11 cellular contexts compared by ENCODE assay signal in genomic region chr16:10879681-10880589, GRCh38. TPM values are rescaled to one million over a fixed set of nuclear protein-coding genes. Genes with fewer than 3 reads are reported as not detected.
DNase-seq lines count a peak whose midpoint lies in the region; ATAC-seq and TF ChIP-seq lines count a peak whose summit lies in the region.
"Had no signal": no experiment of that assay in that cellular context is flagged by ENCODE, and none has a peak within 500 bp of the region (broad histone marks: within the 10 kb centered on the region; RNA-seq: fewer than 3 reads in every experiment).

No MANE protein-coding gene starts in this region.

- peak overlapping the region; percentile 84 for H3K4me3 Mint-ChIP-seq in stimulated activated naive CD8-positive, alpha-beta T cell treated with anti-CD3 and anti-CD28 coated beads, Interleukin-15, Interleukin-2, amounts not matched to agents 100 ng/mL and 50 ng/mL, for 24 hours
- no peak overlapping the region for H3K4me3 Mint-ChIP-seq in MCF 10A (ENCODE audit: unreplicated experiment)

- no peak overlapping the region for H3K27ac Mint-ChIP-seq in stimulated activated naive CD8-positive, alpha-beta T cell treated with anti-CD3 and anti-CD28 coated beads, Interleukin-15, Interleukin-2, amounts not matched to agents 100 ng/mL and 50 ng/mL, for 24 hours
- H3K27ac Mint-ChIP-seq in MCF 10A (ENCODE audit: low read depth, unreplicated experiment) = no peak overlapping the region

- WGBS in body of pancreas, 2 donors = 64 to 68% methylated on average over 21 of the region's 21 CpGs

- POLR2A ChIA-PET in MCF 10A (lab: Yijun Ruan, JAX) = interaction anchor here (0.7 to 2.2 kb wide), 4 partner anchors 13 to 41 kb away, joined by 3 to 14 read pairs (median 4); no protein-coding TSS in a partner anchor

- H3K9ac ChIP-seq in muscle layer of colon (ENCODE audit: low read length) = no peak overlapping the region

- TF ChIP-seq CTCF in ascending aorta (IDR thresholded peaks at IDR 0.05) (no peak), body of pancreas (IDR thresholded peaks at IDR 0.05) (no peak), GM10266 (IDR thresholded peaks at IDR 0.05; ENCODE audit: control insufficient read depth, insufficient read depth, low read depth, missing control alignments) (no peak), MCF 10A (IDR thresholded peaks at IDR 0.05; ENCODE audit: unreplicated experiment) (no peak)

- intact Hi-C loops in ascending aorta (cut with DNase I) (no loop called here), body of pancreas (cut with DNase I) (no loop called here), MCF 10A (cut with micrococcal nuclease) (loop anchor here (5.0 kb wide), 3 partner anchors 53 to 212 kb away; partner anchors contain the start of gene NUBP1)

- H3K9me3 ChIP-seq in ascending aorta = no peaks in the 10 kb centered on the region
- no peaks in the 10 kb centered on the region for H3K9me3 ChIP-seq in muscle layer of colon (ENCODE audit: low read length)
- H3K9me3 ChIP-seq in body of pancreas = no peaks in the 10 kb centered on the region

- peaks cover 0 to 8% of the 10 kb centered on the region in 2 donors for H3K4me1 ChIP-seq in ascending aorta
- peaks cover 5% of the 10 kb centered on the region for H3K4me1 ChIP-seq in muscle layer of colon (ENCODE audit: insufficient read depth, low read length)
- peaks cover 16% of the 10 kb centered on the region for H3K4me1 ChIP-seq in body of pancreas

- no peak for TF ChIP-seq POLR2A in body of pancreas (IDR thresholded peaks at IDR 0.05)

- H3K36me3 ChIP-seq in ascending aorta (no peaks in the 10 kb centered on the region), muscle layer of colon (ENCODE audit: insufficient read depth, low read length) (no peaks in the 10 kb centered on the region), body of pancreas (replicated peaks in 1 of 2; ENCODE audit: insufficient read depth in 1 of 2, low read depth in 2 of 2) (no peaks in the 10 kb centered on the region)

- peaks cover 63% of the 10 kb centered on the region for H3K27me3 Mint-ChIP-seq in stimulated activated naive CD8-positive, alpha-beta T cell treated with anti-CD3 and anti-CD28 coated beads, Interleukin-15, Interleukin-2, amounts not matched to agents 100 ng/mL and 50 ng/mL, for 24 hours
- peaks cover 56% of the 10 kb centered on the region for H3K27me3 Mint-ChIP-seq in MCF 10A (ENCODE audit: insufficient read depth, unreplicated experiment)

- H3K4me3 ChIP-seq in ascending aorta = peak overlapping the region; percentile 62 to 82
- H3K4me3 ChIP-seq in muscle layer of colon (ENCODE audit: low read depth in 1 of 2, low read length in 2 of 2) = peak overlapping the region; percentile 58 to 75
- H3K4me3 ChIP-seq in body of pancreas = peak overlapping the region in 1 of 2 donors; percentile 24

- ATAC-seq in stimulated activated naive CD8-positive, alpha-beta T cell treated with anti-CD3 and anti-CD28 coated beads, Interleukin-15, Interleukin-2, amounts not matched to agents 100 U/mL and 50 U/mL, for 24 hours = no peak
- no peak for ATAC-seq in body of pancreas

- H3K9me3 Mint-ChIP-seq in stimulated activated naive CD8-positive, alpha-beta T cell treated with anti-CD3 and anti-CD28 coated beads, Interleukin-15, Interleukin-2, amounts not matched to agents 100 ng/mL and 50 ng/mL, for 24 hours = no peaks in the 10 kb centered on the region
- H3K9me3 Mint-ChIP-seq in MCF 10A (ENCODE audit: unreplicated experiment) = no peaks in the 10 kb centered on the region

- H3K27me3 ChIP-seq in ascending aorta (no peaks in the 10 kb centered on the region), muscle layer of colon (ENCODE audit: control insufficient read depth in 1 of 2, insufficient read depth in 2 of 2, low read length in 2 of 2) (peaks cover 0 to 27% of the 10 kb centered on the region in 2 donors), body of pancreas (no peaks in the 10 kb centered on the region)

- peaks cover 3% of the 10 kb centered on the region for H3K36me3 Mint-ChIP-seq in stimulated activated naive CD8-positive, alpha-beta T cell treated with anti-CD3 and anti-CD28 coated beads, Interleukin-15, Interleukin-2, amounts not matched to agents 100 ng/mL and 50 ng/mL, for 24 hours (ENCODE audit: low read depth)
- no peaks in the 10 kb centered on the region for H3K36me3 Mint-ChIP-seq in MCF 10A (ENCODE audit: insufficient read depth, unreplicated experiment)

- H3K27ac ChIP-seq in ascending aorta (peak overlapping the region in 1 of 2 donors; percentile 19), muscle layer of colon (ENCODE audit: low read depth, low read length) (no peak overlapping the region), body of pancreas (peak overlapping the region in 2 of 4 donors; percentile 51 to 56)

- DNase-seq in stimulated activated naive CD8-positive, alpha-beta T cell treated with anti-CD3 and anti-CD28 coated beads, Interleukin-15, Interleukin-2, amounts not matched to agents 100 U/mL and 50 U/mL, for 24 hours = no peak
- DNase-seq in ascending aorta (ENCODE audit: low spot score in 2 of 2) = no peak
- DNase-seq in pons (ENCODE audit: low spot score) = no peak
- no peak for DNase-seq in body of pancreas
- no peak for DNase-seq in GM10266 (ENCODE audit: extremely low spot score)
- DNase-seq in MCF 10A (ENCODE audit: unreplicated experiment) = no peak
- DNase-seq: activated CD4-positive, CD25-positive, alpha-beta regulatory T cell treated with anti-CD3 and anti-CD28 coated beads, Interleukin-2, amount 50 U/mL, for 72 hours; dermis blood vessel endothelial cell had no signal

- peaks cover 73% of the 10 kb centered on the region for H3K4me1 Mint-ChIP-seq in stimulated activated naive CD8-positive, alpha-beta T cell treated with anti-CD3 and anti-CD28 coated beads, Interleukin-15, Interleukin-2, amounts not matched to agents 100 ng/mL and 50 ng/mL, for 24 hours (ENCODE audit: low read depth)
- peaks cover 10% of the 10 kb centered on the region for H3K4me1 Mint-ChIP-seq in MCF 10A (ENCODE audit: insufficient read depth, unreplicated experiment)

- CTCF ChIA-PET in MCF 10A (lab: Yijun Ruan, JAX) = interaction anchor here (0.6 to 3.1 kb wide), 2 partner anchors 39 to 74 kb away, joined by 5 to 15 read pairs; no protein-coding TSS in a partner anchor

- BruUV-seq in MCF 10A (replicated peaks; lab: Mats Ljungman, UMichigan) = no TSS peak

RNA-seq across cellular contexts. Expression of gene CIITA, which starts 2.9 kb away (rescaled TPM):
- total RNA-seq in ascending aorta (19.4 TPM), body of pancreas (1 to 10 TPM; 6.5 to 6.6 TPM), MCF 10A (2022) (0.12 TPM in 1 of 2 replicates, not detected in the other)
- total RNA-seq: NCI-H460 had no signal
